In genomic region chr12:115394498-115395220, GRCh38 we compare ENCODE assay signal across 21 cellular contexts.
DNase-seq lines count a peak whose midpoint lies in the region; ATAC-seq, FAIRE-seq and TF ChIP-seq lines count a peak whose summit lies in the region.
"Had no signal": no experiment of that assay in that cellular context is flagged by ENCODE, and none has a peak within 500 bp of the region (broad histone marks: within the 10 kb centered on the region; RNA-seq: fewer than 3 reads in every experiment).

No MANE protein-coding gene starts in this region.

- no peaks in the 10 kb centered on the region for H3K79me2 ChIP-seq in hepatocyte

- H3K27me3 ChIP-seq in hepatocyte = no peaks in the 10 kb centered on the region
- H3K27me3 ChIP-seq: brain microvascular endothelial cell, neutrophil, sigmoid colon had no signal

- ATAC-seq in A549 = peak; percentile 81 to 84; a peak in 5 of 6 replicates
- ATAC-seq in GM18519 (IDR thresholded peaks at IDR 0.05; ENCODE audit: low FRiP score, unreplicated experiment) = no peak
- no peak for ATAC-seq in GM19467 (IDR thresholded peaks at IDR 0.05; ENCODE audit: unreplicated experiment)

- FAIRE-seq in A549 (lab: Jason Lieb, UNC) = no peak
- FAIRE-seq: keratinocyte had no signal

- CTCF ChIA-PET in A549 (lab: Yijun Ruan, JAX) = interaction anchor here (0.6 to 2.4 kb wide), 5 partner anchors 23 to 911 kb away, joined by 3 to 8 read pairs (median 3); partner anchors contain the start of gene TBX3

- no peak overlapping the region for H3K4me3 ChIP-seq in A549
- H3K4me3 ChIP-seq in hepatocyte = no peak overlapping the region
- H3K4me3 ChIP-seq: dorsolateral prefrontal cortex, sigmoid colon had no signal

- H3K4me1 ChIP-seq in A549 (peaks cover 23% of the 10 kb centered on the region; the same call in 2 of the 3 replicates), hepatocyte (ENCODE audit: insufficient read depth) (no peaks in the 10 kb centered on the region)
- H3K4me1 ChIP-seq: sigmoid colon had no signal

- peak in 1 of 2 experiments; percentile 65 for DNase-seq in A549 (ENCODE audit: low read depth in 1 of 2, low spot score in 1 of 2)
- DNase-seq in EL = peak; percentile 12
- DNase-seq in NCI-H510A treated with DMSO at 0.1 percent for 48 hours (lab: John Stamatoyannopoulos, UW) = peak; percentile 80
- peak; percentile 41 for DNase-seq in hepatocyte (ENCODE audit: low spot score)
- no peak for DNase-seq in activated T-cell treated with anti-CD3 and anti-CD28 coated beads for 4 hours
- DNase-seq in DMS 273 treated with DMSO at 0.1 percent for 48 hours (lab: John Stamatoyannopoulos, UW) = no peak
- DNase-seq: activated CD4-positive, alpha-beta T cell treated with anti-CD3 and anti-CD28 coated beads for 48 hours; activated naive CD4-positive, alpha-beta T cell treated with anti-CD3 and anti-CD28 coated beads, Interleukin-2, amount 50 U/mL, for 16 hours; brain microvascular endothelial cell; dorsolateral prefrontal cortex; head of caudate nucleus; NCI-H446; OCI-M1; sigmoid colon; stimulated activated CD4-positive, alpha-beta T cell treated with anti-CD3 and anti-CD28 coated beads, Interleukin-4, amount 100 ng/mL, for 24 hours; stimulated activated CD8-positive, alpha-beta memory T cell treated with anti-CD3 and anti-CD28 coated beads, Interleukin-4, amount 100 ng/mL, for 48 hours; T1000 had no signal

- H4K20me1 ChIP-seq in hepatocyte (ENCODE audit: insufficient read depth, poor library complexity, severe bottlenecking) = no peaks in the 10 kb centered on the region

- TF ChIP-seq RAD21 in A549 (conservative IDR thresholded peaks at IDR 0.05 in 1 of 2, IDR thresholded peaks at IDR 0.05 in 1 of 2) = no peak

- TF ChIP-seq CTCF in A549 (IDR thresholded peaks at IDR 0.05) = no peak
- TF ChIP-seq CTCF in hepatocyte (IDR thresholded peaks at IDR 0.05; ENCODE audit: poor library complexity) = no peak

- 5% methylated on average over 5 of the region's 5 CpGs for WGBS in A549 (ENCODE audit: missing lambda C conversion rate)
- 58% methylated on average over 5 of the region's 5 CpGs for WGBS in hepatocyte (ENCODE audit: low lambda C conversion rate, missing lambda C conversion rate)

- TF ChIP-seq EP300 in A549 (IDR thresholded peaks at IDR 0.05) = no peak

- H3K4me2 ChIP-seq in A549 (peak overlapping the region; percentile 52), hepatocyte (peak overlapping the region; percentile 44)

- H3K9me3 ChIP-seq in A549 (peaks cover 14% of the 10 kb centered on the region; the same call in 2 of the 3 replicates), hepatocyte (ENCODE audit: low read depth) (no peaks in the 10 kb centered on the region)
- H3K9me3 ChIP-seq: neutrophil had no signal

- H2AFZ ChIP-seq in hepatocyte = peak overlapping the region; percentile 87

- H3K36me3 ChIP-seq in hepatocyte (replicated peaks; ENCODE audit: insufficient read depth, low read depth) = no peaks in the 10 kb centered on the region
- H3K36me3 ChIP-seq: brain microvascular endothelial cell, neutrophil, sigmoid colon had no signal

- no peaks in the 10 kb centered on the region for H3K9me2 ChIP-seq in hepatocyte (replicated peaks; ENCODE audit: insufficient read depth)

- no peak for TF ChIP-seq POLR2A in A549 (IDR thresholded peaks at IDR 0.05; ENCODE audit: low read length)

- peak overlapping the region; percentile 58 to 72 for H3K27ac ChIP-seq in A549
- H3K27ac ChIP-seq in hepatocyte = peak overlapping the region; percentile 78
- H3K27ac ChIP-seq: brain microvascular endothelial cell, dorsolateral prefrontal cortex, neutrophil, sigmoid colon had no signal

- POLR2A ChIA-PET in A549 (lab: Yijun Ruan, JAX) = interaction anchor here (1.7 kb wide), 1 partner anchor 710 kb away, joined by 11 read pairs; the partner anchor contains the start of gene TBX3

TF ChIP-seq in A549, 52 proteins besides CTCF, POLR2A, EP300 and RAD21:
- no peak for TF ChIP-seq HDAC2 (IDR thresholded peaks at IDR 0.05)
- no peak for TF ChIP-seq EHF (CRISPR knock-in tag; IDR thresholded peaks at IDR 0.05)
- no peak for TF ChIP-seq TFCP2L1 (CRISPR knock-in tag; IDR thresholded peaks at IDR 0.05)
- no peak for TF ChIP-seq SMC3 (IDR thresholded peaks at IDR 0.05)
- no peak for TF ChIP-seq ESRRA (IDR thresholded peaks at IDR 0.05; ENCODE audit: borderline replicate concordance, low read length)
- TF ChIP-seq FOSL2 (IDR thresholded peaks at IDR 0.05) = no peak
- peak; percentile 13; the same call in 1 of the 2 replicates for TF ChIP-seq FOSL2 (CRISPR knock-in tag; IDR thresholded peaks at IDR 0.05)
- TF ChIP-seq CHD2 (IDR thresholded peaks at IDR 0.05; ENCODE audit: low read length, partially characterized antibody) = no peak
- no peak for TF ChIP-seq RARB (CRISPR knock-in tag; IDR thresholded peaks at IDR 0.05)

Comparison
In these comparisons a context has a peak if more than half of its experiments do, and no peak if none do; other contexts are left out.
1. ATAC-seq: peak in A549 (2 of 2); none in GM18519 (single experiment) and GM19467 (single experiment).
2. DNase-seq: peak in EL (single experiment), NCI-H510A treated with DMSO at 0.1 percent for 48 hours (single experiment) and hepatocyte (single experiment); none in activated T-cell treated with anti-CD3 and anti-CD28 coated beads for 4 hours (single experiment) and DMS 273 treated with DMSO at 0.1 percent for 48 hours (single experiment).